ENCODE assay signal across 8 cellular contexts in the genomic region with DNA sequence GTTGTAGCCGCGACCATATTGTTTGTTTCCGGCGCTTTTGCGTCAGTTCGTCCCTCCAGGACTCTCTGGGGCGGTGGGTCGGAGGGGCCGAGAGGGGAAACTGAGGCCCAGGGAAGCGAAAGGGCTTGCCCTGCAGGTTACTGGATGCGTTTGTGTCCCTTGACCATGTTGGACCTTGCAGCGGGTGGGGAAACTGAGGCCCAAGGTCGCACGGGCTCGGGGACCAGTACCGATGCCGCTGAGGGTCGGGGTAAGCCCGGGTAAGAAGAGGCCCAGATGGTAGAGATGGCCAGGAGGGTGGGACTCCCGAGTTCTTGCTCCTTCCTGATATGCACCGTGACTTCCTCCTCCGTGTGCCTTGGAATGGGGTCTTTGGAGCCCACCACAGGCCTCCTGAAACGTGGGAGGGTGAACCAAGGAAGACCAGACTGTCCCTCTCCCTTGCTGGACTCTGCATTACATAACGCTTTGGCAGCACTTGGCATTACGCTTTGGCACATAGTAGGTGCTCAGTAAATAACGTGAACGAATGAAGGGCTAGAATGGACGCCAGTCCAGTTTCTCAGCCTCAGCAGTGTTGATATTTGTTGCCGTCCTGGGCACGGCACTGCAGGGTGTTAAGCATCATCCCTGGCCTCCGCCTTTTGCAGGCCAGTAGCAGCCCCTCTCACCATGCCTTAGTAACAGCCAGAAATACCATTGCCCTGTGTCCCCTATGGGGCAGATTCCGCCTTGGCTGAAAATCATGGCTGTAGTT. TPM values are rescaled to one million over a fixed set of nuclear protein-coding genes. Genes with fewer than 3 reads are reported as not detected.
A peak's percentile ranks its signal among the peaks of the same experiment; 100 is the strongest.
DNase-seq lines count a peak whose midpoint lies in the region; ATAC-seq, FAIRE-seq and TF ChIP-seq lines count a peak whose summit lies in the region.

No MANE protein-coding gene starts in this region.

- ATAC-seq in body of pancreas (no peak), mucosa of descending colon (no peak)

- H3K9me3 ChIP-seq in AG04450 (ENCODE audit: control insufficient read depth, insufficient read depth, low read length) (no peaks in the 10 kb centered on the region), HUES64 (ENCODE audit: insufficient read depth, low read depth, low read length) (no peaks in the 10 kb centered on the region), body of pancreas (no peaks in the 10 kb centered on the region), mucosa of descending colon (no peaks in the 10 kb centered on the region)

- H3K27me3 ChIP-seq in AG04450 (ENCODE audit: control insufficient read depth, insufficient read depth, low read length) (no peaks in the 10 kb centered on the region), HUES64 (ENCODE audit: insufficient read depth, low read length) (no peaks in the 10 kb centered on the region), body of pancreas (no peaks in the 10 kb centered on the region)

- FAIRE-seq in frontal cortex (lab: Jason Lieb, UNC), result no peak

- peaks cover 33% of the 10 kb centered on the region for H3K36me3 ChIP-seq in HUES64 (ENCODE audit: insufficient read depth, low read length)
- no peaks in the 10 kb centered on the region for H3K36me3 ChIP-seq in body of pancreas (replicated peaks in 1 of 2; ENCODE audit: insufficient read depth in 1 of 2, low read depth in 2 of 2)
- no peaks in the 10 kb centered on the region for H3K36me3 ChIP-seq in mucosa of descending colon (ENCODE audit: low read depth)

- peaks cover 26% of the 10 kb centered on the region for H3K4me1 ChIP-seq in HUES64 (ENCODE audit: insufficient read depth, low read length)
- peaks cover 36% of the 10 kb centered on the region for H3K4me1 ChIP-seq in body of pancreas
- peaks cover 23% of the 10 kb centered on the region for H3K4me1 ChIP-seq in mucosa of descending colon (ENCODE audit: low read depth)

- WGBS in HUES64, result 5% methylated on average over 32 of the region's 32 CpGs
- WGBS in body of pancreas, 2 donors, result 11 to 38% methylated on average over 6 to 32 of the region's 32 CpGs

- H3K4me3 ChIP-seq in AG04450 (ENCODE audit: low read depth, low read length) (peak overlapping the region; percentile 85), HUES64 (ENCODE audit: low read length) (peak overlapping the region; percentile 89), body of pancreas (peak overlapping the region; percentile 61 to 63), mucosa of descending colon (peak overlapping the region; percentile 78)

- intact Hi-C loops in body of pancreas (cut with DNase I) (no loop called here), mucosa of descending colon (cut with DNase I, micrococcal nuclease) (no loop called here)

- H3K27ac ChIP-seq in AG04450 (ENCODE audit: low read depth, low read length) (no peak overlapping the region), HUES64 (ENCODE audit: low read depth, low read length) (peak overlapping the region; percentile 93), body of pancreas (peak overlapping the region in 3 of 4 donors; percentile 88)

- H3K9ac ChIP-seq in HUES64 (ENCODE audit: low read depth, low read length), result peak overlapping the region; percentile 99

- POLR2A ChIA-PET in AG04450 (lab: Yijun Ruan, JAX), result interaction anchor here (1.2 kb wide), 1 partner anchor 11 kb away, joined by 8 read pairs; no protein-coding TSS in a partner anchor

- CTCF ChIA-PET in AG04450 (lab: Charles Lee), result interaction anchor here (1.1 kb wide), 1 partner anchor 26 kb away, joined by 3 read pairs; no protein-coding TSS in a partner anchor

- no peak for DNase-seq in AG04450 (ENCODE audit: low read depth, low spot score)
- no peak for DNase-seq in body of pancreas
- peak in 1 of 3 donors; percentile 28 for DNase-seq in mucosa of descending colon
- no peak for DNase-seq in amniotic stem cell (lab: John Stamatoyannopoulos, UW)
- no peak for DNase-seq in activated effector memory CD4-positive, alpha-beta T cell treated with anti-CD3 and anti-CD28 coated beads, Interleukin-2, amount 50 U/mL, for 16 hours
- no peak for DNase-seq in iPS-NIHi7 (ENCODE audit: extremely low spot score)
- no peak for DNase-seq in frontal cortex (ENCODE audit: low spot score in 2 of 2)

- no peak for TF ChIP-seq POLR2A in body of pancreas (IDR thresholded peaks at IDR 0.05)

- no peak for TF ChIP-seq CTCF in AG04450 (IDR thresholded peaks at IDR 0.05; ENCODE audit: low read depth, low read length)
- TF ChIP-seq CTCF in body of pancreas (IDR thresholded peaks at IDR 0.05), result no peak
- no peak for TF ChIP-seq CTCF in mucosa of descending colon (IDR thresholded peaks at IDR 0.05)

RNA-seq across cellular contexts. Expression of gene CHAF1A, which starts 0.7 kb away (rescaled TPM):
- 5.0 and 6.0 TPM in 2 replicates for polyA plus RNA-seq in AG04450 (2011; rRNA removed)
- 5.1 and 6.6 TPM in 2 replicates for polyA minus RNA-seq in AG04450 (2011; rRNA and poly(A)+ RNA removed)
- 70.0 TPM for polyA plus RNA-seq in HUES64 (2013, experiment 1 of 2)
- 65.6 TPM for polyA plus RNA-seq in HUES64 (2013, experiment 2 of 2)
- total RNA-seq in body of pancreas, result 1 to 10 TPM; 3.4 to 6.3 TPM
- total RNA-seq in mucosa of descending colon, result 10 to 100 TPM; 17.3 to 24.9 (median 18.1) TPM
- 11.8 TPM for total RNA-seq in frontal cortex

RNA-seq across cellular contexts. Expression of gene SH3GL1, which starts 2.8 kb away (rescaled TPM):
- polyA plus RNA-seq in AG04450 (2011; rRNA removed), result 40.2 and 57.9 TPM in 2 replicates
- polyA minus RNA-seq in AG04450 (2011; rRNA and poly(A)+ RNA removed), result 34.1 and 38.5 TPM in 2 replicates
- 79.1 TPM for polyA plus RNA-seq in HUES64 (2013, experiment 1 of 2)
- polyA plus RNA-seq in HUES64 (2013, experiment 2 of 2), result 76.6 TPM
- total RNA-seq in body of pancreas, result 10 to 100 TPM; 20.4 to 22.6 TPM
- total RNA-seq in mucosa of descending colon, result 10 to 100 TPM; 31.7 to 54.9 (median 47.5) TPM
- 17.5 TPM for total RNA-seq in frontal cortex

RNA-seq across cellular contexts. Expression of gene UBXN6, which starts 54.4 kb away (rescaled TPM):
- 45.2 and 58.3 TPM in 2 replicates for polyA plus RNA-seq in AG04450 (2011; rRNA removed)
- 38.4 and 46.8 TPM in 2 replicates for polyA minus RNA-seq in AG04450 (2011; rRNA and poly(A)+ RNA removed)
- 27.8 TPM for polyA plus RNA-seq in HUES64 (2013, experiment 1 of 2)
- polyA plus RNA-seq in HUES64 (2013, experiment 2 of 2), result 24.9 TPM
- total RNA-seq in body of pancreas, result 100 to 1,000 TPM in 1 of 2 donors, 10 to 100 TPM in 1; 64.6 to 107 TPM
- 100 to 1,000 TPM in 1 of 3 donors, 10 to 100 TPM in 2; 79.1 to 104 (median 96.3) TPM for total RNA-seq in mucosa of descending colon
- 91.3 TPM for total RNA-seq in frontal cortex

RNA-seq across cellular contexts. Expression of gene MPND, which starts 59.8 kb away (rescaled TPM):
- polyA plus RNA-seq in AG04450 (2011; rRNA removed), result 5.1 and 6.5 TPM in 2 replicates
- polyA minus RNA-seq in AG04450 (2011; rRNA and poly(A)+ RNA removed), result 6.7 TPM in 2 replicates
- 22.9 TPM for polyA plus RNA-seq in HUES64 (2013, experiment 1 of 2)
- polyA plus RNA-seq in HUES64 (2013, experiment 2 of 2), result 19.0 TPM
- total RNA-seq in body of pancreas, result 1 to 10 TPM in 1 of 2 donors, under 1 TPM in 1; 0.99 to 7.5 TPM
- total RNA-seq in mucosa of descending colon, result 10 to 100 TPM; 43.8 to 82.8 (median 49.0) TPM
- total RNA-seq in frontal cortex, result 18.8 TPM
